ENCODE assay signal across 9 cellular contexts in genomic region chr2:127376265-127376664, GRCh38. TPM values are rescaled to one million over a fixed set of nuclear protein-coding genes. Genes with fewer than 3 reads are reported as not detected.
"Had no signal": no experiment of that assay in that cellular context is flagged by ENCODE, and none has a peak within 500 bp of the region (broad histone marks: within the 10 kb centered on the region; RNA-seq: fewer than 3 reads in every experiment).

No MANE protein-coding gene starts in this region.

- H3K27me3 Mint-ChIP-seq: IgD-negative memory B cell had no signal

- H3K27ac ChIP-seq: HL-60 had no signal

- H3K9me3 ChIP-seq: HAP-1 had no signal

- H3K27ac Mint-ChIP-seq: GM23338, HFFc6 had no signal

- ATAC-seq: GM23338, HCT116 had no signal

- DNase-seq: H7, HFFc6, KG1 had no signal

- H3K4me3 Mint-ChIP-seq: GM23338, HFFc6 had no signal

- H3K4me3 ChIP-seq: GM23338, HAP-1 had no signal

- H3K4me1 Mint-ChIP-seq: GM23338 had no signal

- H3K36me3 ChIP-seq: HAP-1 had no signal

RNA-seq across cellular contexts. Expression of gene PROC, which starts 42.0 kb away (rescaled TPM):
- total RNA-seq: HFFc6, HT1080 had no signal
- polyA plus RNA-seq: IgD-negative memory B cell had no signal
